Comparison of ENCODE assay signal across 31 cellular contexts in the genomic region with DNA sequence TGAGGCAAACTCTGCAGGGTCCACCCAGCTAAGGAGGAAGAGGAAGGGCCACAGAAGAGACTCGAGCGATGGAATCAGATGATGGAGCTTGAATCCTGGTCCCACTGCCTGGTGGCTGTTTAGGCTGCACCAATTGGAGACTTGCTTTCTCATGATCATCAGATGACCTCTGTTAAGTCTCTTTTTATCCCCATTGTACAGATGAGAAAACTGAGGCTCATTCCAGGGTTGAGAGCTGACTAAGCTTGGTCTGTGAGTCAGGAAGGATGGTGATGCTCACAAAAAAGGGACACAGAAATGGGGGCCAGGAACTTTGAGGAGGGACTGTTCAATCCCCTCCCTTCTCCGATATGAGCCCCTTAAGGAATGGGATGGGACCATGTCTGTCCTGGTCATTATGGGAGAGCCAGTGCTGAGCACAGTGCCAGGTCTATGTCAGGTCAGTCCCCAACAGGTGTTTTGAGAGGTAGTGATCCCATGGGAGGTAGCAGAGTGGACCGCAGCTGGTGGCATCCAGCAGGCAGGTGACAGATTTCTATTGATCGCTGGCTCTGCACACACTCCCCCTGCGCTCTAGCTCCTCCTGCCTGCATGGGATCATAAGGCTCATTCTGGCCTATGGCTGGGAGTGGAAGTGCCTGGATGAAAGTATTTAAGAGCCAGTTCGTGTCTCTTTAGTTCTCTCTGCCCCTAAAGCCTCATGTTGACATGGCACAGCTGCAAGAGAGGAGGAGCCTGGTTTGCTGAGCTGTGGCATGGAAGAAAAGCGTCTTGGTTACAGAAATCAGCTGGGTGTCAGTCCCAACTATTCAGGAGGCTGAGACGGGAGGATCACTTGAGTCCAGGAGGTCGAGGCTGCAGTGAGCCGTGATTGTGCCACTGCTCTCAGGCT. TPM values are rescaled to one million over a fixed set of nuclear protein-coding genes. Genes with fewer than 3 reads are reported as not detected.
A peak's percentile ranks its signal among the peaks of the same experiment; 100 is the strongest.
DNase-seq lines count a peak whose midpoint lies in the region; ATAC-seq, FAIRE-seq and TF ChIP-seq lines count a peak whose summit lies in the region.
"Had no signal": no experiment of that assay in that cellular context is flagged by ENCODE, and none has a peak within 500 bp of the region (broad histone marks: within the 10 kb centered on the region; RNA-seq: fewer than 3 reads in every experiment).

No MANE protein-coding gene starts in this region.

- intact Hi-C loops in kidney (cut with DNase I), result no loop called here

- no peak overlapping the region for H3K4me3 Mint-ChIP-seq in progenitor cell of endocrine pancreas (ENCODE audit: low read depth)
- H3K4me3 Mint-ChIP-seq: activated CD8-positive, alpha-beta T cell treated with anti-CD3 and anti-CD28 coated beads for 36 hours; activated naive CD8-positive, alpha-beta T cell treated with anti-CD3 and anti-CD28 coated beads, Interleukin-2, amount 50 U/mL, for 24 hours; CD8-positive, alpha-beta T cell had no signal

- H3K9me3 ChIP-seq in kidney (ENCODE audit: control insufficient read depth in 1 of 2, low read length in 2 of 2), result peaks cover 0 to under 1% of the 10 kb centered on the region in 2 donors
- H3K9me3 ChIP-seq: A549, Peyer's patch, SJCRH30 had no signal

- TF ChIP-seq CTCF in kidney (IDR thresholded peaks at IDR 0.05; ENCODE audit: borderline replicate concordance, extremely low read depth, insufficient read depth) (no peak), progenitor cell of endocrine pancreas (IDR thresholded peaks at IDR 0.05; ENCODE audit: unreplicated experiment) (peak; percentile 16), coronary artery (IDR thresholded peaks at IDR 0.05) (no peak)

- DNase-seq in NCI-H2171 treated with DMSO at 0.1 percent for 48 hours (lab: John Stamatoyannopoulos, UW), result peak; percentile 26
- no peak for DNase-seq in NCI-H2171 (lab: John Stamatoyannopoulos, UW)
- DNase-seq in NCI-H524 (lab: John Stamatoyannopoulos, UW), result peak; percentile 28 to 83
- DNase-seq in kidney, result peak; percentile 33
- peak; percentile 32 for DNase-seq in progenitor cell of endocrine pancreas (ENCODE audit: low spot score, unreplicated experiment)
- DNase-seq in effector CD8-positive, alpha-beta T cell (lab: John Stamatoyannopoulos, UW), result no peak
- DNase-seq in coronary artery (ENCODE audit: low spot score), result no peak
- DNase-seq: activated CD4-positive, alpha-beta T cell treated with anti-CD3 and anti-CD28 coated beads for 1 hour; activated CD8-positive, alpha-beta T cell treated with anti-CD3 and anti-CD28 coated beads for 36 hours; activated gamma-delta T cell treated with Interleukin-2 at 50 U/mL for 16 hours; activated naive CD8-positive, alpha-beta T cell treated with anti-CD3 and anti-CD28 coated beads, Interleukin-2, amount 50 U/mL, for 24 hours; activated T-cell treated with anti-CD3 and anti-CD28 coated beads, Interleukin-2, amount 50 U/mL, for 1 hour; CD8-positive, alpha-beta T cell; DMS79 treated with DMSO at 0.1 percent for 48 hours; mammary epithelial cell; NCI-H1105; nucleus accumbens; Peyer's patch; SJCRH30; stimulated activated CD4-positive, alpha-beta T cell treated with anti-CD3 and anti-CD28 coated beads, Interleukin-2, amount 100 ng/mL, for 24 hours; T-helper 1 cell had no signal

- H3K4me1 ChIP-seq in kidney (ENCODE audit: control insufficient read depth in 1 of 2, insufficient read depth in 1 of 2, low read depth in 1 of 2, low read length in 2 of 2), result no peaks in the 10 kb centered on the region
- H3K4me1 ChIP-seq: A549, Peyer's patch, SJCRH30 had no signal

- peaks cover 3% of the 10 kb centered on the region for H3K9me3 Mint-ChIP-seq in progenitor cell of endocrine pancreas (ENCODE audit: low read depth)
- H3K9me3 Mint-ChIP-seq: activated CD8-positive, alpha-beta T cell treated with anti-CD3 and anti-CD28 coated beads for 36 hours; activated naive CD8-positive, alpha-beta T cell treated with anti-CD3 and anti-CD28 coated beads, Interleukin-2, amount 50 U/mL, for 24 hours; CD8-positive, alpha-beta T cell had no signal

- peaks cover 5% of the 10 kb centered on the region for H3K27me3 Mint-ChIP-seq in progenitor cell of endocrine pancreas
- H3K27me3 Mint-ChIP-seq: activated CD8-positive, alpha-beta T cell treated with anti-CD3 and anti-CD28 coated beads for 36 hours; activated naive CD8-positive, alpha-beta T cell treated with anti-CD3 and anti-CD28 coated beads, Interleukin-2, amount 50 U/mL, for 24 hours had no signal

- H3K4me3 ChIP-seq in kidney (ENCODE audit: low read length in 2 of 2) (no peak overlapping the region), coronary artery (no peak overlapping the region)
- H3K4me3 ChIP-seq: A549, Peyer's patch, SJCRH30, smooth muscle cell had no signal

- ATAC-seq in GM21447 (IDR thresholded peaks at IDR 0.05; ENCODE audit: unreplicated experiment), result no peak
- ATAC-seq: activated CD8-positive, alpha-beta T cell treated with anti-CD3 and anti-CD28 coated beads for 36 hours; activated naive CD8-positive, alpha-beta T cell treated with anti-CD3 and anti-CD28 coated beads, Interleukin-2, amount 50 U/mL, for 24 hours; CD8-positive, alpha-beta T cell; HCT116 had no signal

- H3K36me3 Mint-ChIP-seq in progenitor cell of endocrine pancreas (ENCODE audit: insufficient read depth), result no peaks in the 10 kb centered on the region
- H3K36me3 Mint-ChIP-seq: CD8-positive, alpha-beta T cell had no signal

- no peak overlapping the region for H3K27ac ChIP-seq in kidney (ENCODE audit: low read depth in 2 of 2, low read length in 2 of 2)
- H3K27ac ChIP-seq in coronary artery, result no peak overlapping the region
- H3K27ac ChIP-seq: A549, Peyer's patch, SJCRH30 had no signal

- H3K9ac ChIP-seq in kidney (ENCODE audit: low read length in 2 of 2), result no peak overlapping the region

- FAIRE-seq in kidney (lab: Jason Lieb, UNC), result no peak
- FAIRE-seq: A549, TTC549, urothelium cell line had no signal

- H3K4me1 Mint-ChIP-seq in progenitor cell of endocrine pancreas (ENCODE audit: low read depth), result peaks cover 4% of the 10 kb centered on the region
- H3K4me1 Mint-ChIP-seq: activated naive CD8-positive, alpha-beta T cell treated with anti-CD3 and anti-CD28 coated beads, Interleukin-2, amount 50 U/mL, for 24 hours had no signal

- peak overlapping the region; percentile 75 for H3K27ac Mint-ChIP-seq in progenitor cell of endocrine pancreas
- H3K27ac Mint-ChIP-seq: activated CD8-positive, alpha-beta T cell treated with anti-CD3 and anti-CD28 coated beads for 36 hours; activated naive CD8-positive, alpha-beta T cell treated with anti-CD3 and anti-CD28 coated beads, Interleukin-2, amount 50 U/mL, for 24 hours; CD8-positive, alpha-beta T cell had no signal

- no peaks in the 10 kb centered on the region for H3K36me3 ChIP-seq in kidney (ENCODE audit: control insufficient read depth in 1 of 2, insufficient read depth in 2 of 2, low read length in 2 of 2)
- H3K36me3 ChIP-seq: Peyer's patch, SJCRH30 had no signal

RNA-seq across cellular contexts. Expression of a gene that starts 27.2 kb away (rescaled TPM):
- 6.2 TPM for total RNA-seq in kidney
- 0.67 TPM for polyA plus RNA-seq in kidney (ENCODE audit: insufficient read depth, low read depth, low replicate concordance)
- not detected in 2 replicates for total RNA-seq in progenitor cell of endocrine pancreas
- total RNA-seq: cerebellum, kidney epithelial cell, LHCN-M2, mammary epithelial cell, renal cortical epithelial cell, SJCRH30, smooth muscle cell had no signal
- polyA plus RNA-seq: A549, mammary epithelial cell, smooth muscle cell had no signal

RNA-seq across cellular contexts. Expression of a gene that starts 39.5 kb away (rescaled TPM):
- total RNA-seq in kidney (3.6 TPM), progenitor cell of endocrine pancreas (not detected in 2 replicates)
- polyA plus RNA-seq in kidney (ENCODE audit: insufficient read depth, low read depth, low replicate concordance), result 0.22 TPM
- total RNA-seq: SJCRH30 had no signal
- polyA plus RNA-seq: A549, smooth muscle cell had no signal

Comparison
In these comparisons a context has a peak if more than half of its experiments do, and no peak if none do; other contexts are left out.
1. DNase-seq: peak in NCI-H2171 treated with DMSO at 0.1 percent for 48 hours (single experiment), NCI-H524 (2 of 2), kidney (single experiment) and progenitor cell of endocrine pancreas (single experiment); none in NCI-H2171 (single experiment), effector CD8-positive, alpha-beta T cell (single experiment) and coronary artery (single experiment).